15 cellular contexts compared by ENCODE assay signal in the genomic region with DNA sequence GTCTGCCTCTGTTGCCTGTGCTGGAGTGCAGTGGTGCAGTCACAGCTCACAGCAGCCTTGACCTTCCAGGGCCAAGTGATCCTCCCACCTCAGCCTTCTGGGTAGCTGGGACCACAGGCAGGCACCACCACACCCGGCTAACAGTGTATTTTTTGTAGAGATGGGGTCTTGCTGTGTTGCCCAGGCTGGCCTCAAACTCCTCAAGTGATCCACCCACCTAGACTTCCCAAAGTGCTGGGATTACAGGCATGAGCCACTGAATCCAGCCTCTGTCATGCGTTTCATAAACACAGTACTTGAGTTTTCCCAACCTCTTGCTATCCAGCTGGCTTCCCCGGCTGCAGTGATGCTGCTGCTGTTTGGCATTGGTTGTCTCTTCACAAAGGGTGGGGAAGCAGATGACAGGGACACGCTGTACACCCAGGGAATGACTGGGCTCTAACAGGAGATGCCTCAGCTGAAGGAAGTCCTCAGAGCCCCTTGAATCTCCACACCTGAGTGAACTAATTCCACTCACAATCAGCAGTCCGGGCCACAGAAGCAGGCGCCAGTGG.
DNase-seq lines count a peak whose midpoint lies in the region; ATAC-seq and TF ChIP-seq lines count a peak whose summit lies in the region.
"Had no signal": no experiment of that assay in that cellular context is flagged by ENCODE, and none has a peak within 500 bp of the region (broad histone marks: within the 10 kb centered on the region; RNA-seq: fewer than 3 reads in every experiment).

No MANE protein-coding gene starts in this region.

- TF ChIP-seq POLR2A in esophagus muscularis mucosa (IDR thresholded peaks at IDR 0.05; ENCODE audit: low read depth), result no peak

- H3K27ac ChIP-seq in esophagus muscularis mucosa (replicated peaks in 1 of 4), result peak overlapping the region in 3 of 4 donors; percentile 56 to 93 (median 73)
- H3K27ac ChIP-seq in lower lobe of right lung, result no peak overlapping the region
- H3K27ac ChIP-seq in stomach smooth muscle (ENCODE audit: low read length), result peak overlapping the region; percentile 67

- no peaks in the 10 kb centered on the region for H3K9me3 ChIP-seq in esophagus muscularis mucosa
- H3K9me3 ChIP-seq in lower lobe of right lung, result no peaks in the 10 kb centered on the region
- H3K9me3 ChIP-seq in stomach smooth muscle (ENCODE audit: control insufficient read depth in 2 of 2, low read length in 2 of 2), result no peaks in the 10 kb centered on the region
- H3K9me3 ChIP-seq: BE2C had no signal

- intact Hi-C loops in esophagus muscularis mucosa (cut with DNase I) (no loop called here), lower lobe of right lung (cut with DNase I) (no loop called here)

- TF ChIP-seq CTCF in esophagus muscularis mucosa (IDR thresholded peaks at IDR 0.05) (no peak), lower lobe of right lung (IDR thresholded peaks at IDR 0.05) (no peak)

- ATAC-seq in lower lobe of right lung, result no peak
- ATAC-seq: CD8-positive, alpha-beta T cell had no signal

- H3K4me1 ChIP-seq in esophagus muscularis mucosa (peaks cover 38 to 87% (median 76%) of the 10 kb centered on the region in 4 donors), lower lobe of right lung (peaks cover 18% of the 10 kb centered on the region), stomach smooth muscle (ENCODE audit: control insufficient read depth, insufficient read depth, low read length) (peaks cover 59% of the 10 kb centered on the region)
- H3K4me1 ChIP-seq: BE2C had no signal

- TF ChIP-seq EP300 in esophagus muscularis mucosa (IDR thresholded peaks at IDR 0.05), result no peak

- H3K36me3 ChIP-seq in esophagus muscularis mucosa (no peaks in the 10 kb centered on the region), lower lobe of right lung (no peaks in the 10 kb centered on the region), stomach smooth muscle (ENCODE audit: control insufficient read depth in 2 of 2, insufficient read depth in 2 of 2, low read length in 2 of 2) (peaks cover 0 to 2% of the 10 kb centered on the region in 2 donors)
- H3K36me3 ChIP-seq: BE2C had no signal

- no peak overlapping the region for H3K9ac ChIP-seq in stomach smooth muscle (ENCODE audit: low read length in 2 of 2)

- DNase-seq in NCI-H187 treated with DMSO at 0.1 percent for 48 hours (lab: John Stamatoyannopoulos, UW) (peak; percentile 34), esophagus muscularis mucosa (ENCODE audit: extremely low spot score) (no peak), lower lobe of right lung (peak; percentile 27), RPMI8226 (no peak), NAMALWA (ENCODE audit: low spot score) (no peak), LoVo (ENCODE audit: low spot score) (no peak)
- DNase-seq: BE2C; CD8-positive, alpha-beta T cell; H9; MV-4-11; NCI-H1436; NCI-H2227 treated with DMSO at 0.1 percent for 48 hours; NCI-H69; SIG-M5 had no signal

- H3K4me3 ChIP-seq in esophagus muscularis mucosa, result no peak overlapping the region
- H3K4me3 ChIP-seq in lower lobe of right lung, result no peak overlapping the region
- no peak overlapping the region for H3K4me3 ChIP-seq in stomach smooth muscle (ENCODE audit: low read length in 2 of 2)

- no peaks in the 10 kb centered on the region for H3K27me3 ChIP-seq in esophagus muscularis mucosa
- no peaks in the 10 kb centered on the region for H3K27me3 ChIP-seq in lower lobe of right lung (ENCODE audit: low read depth)
- no peaks in the 10 kb centered on the region for H3K27me3 ChIP-seq in stomach smooth muscle (ENCODE audit: control insufficient read depth in 1 of 2, insufficient read depth in 2 of 2, low read length in 2 of 2)
- H3K27me3 ChIP-seq: BE2C had no signal

- 74% methylated on average over 5 of the region's 6 CpGs for WGBS in esophagus muscularis mucosa

Comparison
In these comparisons a context has a peak if more than half of its experiments do, and no peak if none do; other contexts are left out.
1. DNase-seq: peak in NCI-H187 treated with DMSO at 0.1 percent for 48 hours (single experiment) and lower lobe of right lung (single experiment); none in esophagus muscularis mucosa (single experiment), RPMI8226 (single experiment), NAMALWA (single experiment) and LoVo (single experiment).